Comparison of ENCODE assay signal across 16 cellular contexts in genomic region chr15:56654216-56654615, GRCh38.
DNase-seq lines count a peak whose midpoint lies in the region; ATAC-seq, FAIRE-seq and TF ChIP-seq lines count a peak whose summit lies in the region.
"Had no signal": no experiment of that assay in that cellular context is flagged by ENCODE, and none has a peak within 500 bp of the region (broad histone marks: within the 10 kb centered on the region; RNA-seq: fewer than 3 reads in every experiment).

No MANE protein-coding gene starts in this region.

- 97% methylated on average over 1 of the region's 1 CpG for WGBS in HepG2 (ENCODE audit: low lambda C conversion rate)

- FAIRE-seq in frontal cortex (lab: Jason Lieb, UNC) = peak; percentile 17
- FAIRE-seq in HepG2 (lab: Jason Lieb, UNC) = no peak
- FAIRE-seq in RCC 7860 (lab: Jason Lieb, UNC) = no peak
- FAIRE-seq: GM18507, H54, HTR-8/SVneo had no signal

- ATAC-seq in HepG2 (no peak), thoracic aorta (ENCODE audit: insufficient number of reproducible peaks, low FRiP score, low read depth) (no peak), HG03039 (IDR thresholded peaks at IDR 0.05; ENCODE audit: unreplicated experiment) (no peak)
- ATAC-seq: GM23338 had no signal

- TF ChIP-seq RAD21 in HepG2 (CRISPR knock-in tag; IDR thresholded peaks at IDR 0.05) = no peak

- no peaks in the 10 kb centered on the region for H3K79me2 ChIP-seq in HepG2 (ENCODE audit: insufficient read depth, low read length)

- H3K36me3 ChIP-seq in HepG2 (replicated peaks in 1 of 2; ENCODE audit: control insufficient read depth in 1 of 2, insufficient read depth in 2 of 2, low read length in 2 of 2) (no peaks in the 10 kb centered on the region), thoracic aorta (no peaks in the 10 kb centered on the region)

- CTCF ChIA-PET in HepG2 (lab: Yijun Ruan, JAX; ENCODE audit: low intra/inter-chr PET ratio, low total read pairs) = no interaction called here

- peaks cover 20% of the 10 kb centered on the region for H3K4me1 ChIP-seq in HepG2 (ENCODE audit: insufficient read depth, low read length)
- H3K4me1 ChIP-seq in thoracic aorta (ENCODE audit: control insufficient read depth in 1 of 2, low read depth in 2 of 2) = peaks cover 16 to 20% of the 10 kb centered on the region in 2 donors
- H3K4me1 ChIP-seq: BLaER1 had no signal

- no peaks in the 10 kb centered on the region for H4K20me1 ChIP-seq in HepG2 (ENCODE audit: insufficient read depth, low read length)
- H4K20me1 ChIP-seq: BLaER1 had no signal

- H3K27me3 ChIP-seq in HepG2 (ENCODE audit: control insufficient read depth in 1 of 2, insufficient read depth in 2 of 2, low read length in 2 of 2) = no peaks in the 10 kb centered on the region
- H3K27me3 ChIP-seq in thoracic aorta (replicated peaks; ENCODE audit: insufficient read depth) = no peaks in the 10 kb centered on the region
- H3K27me3 ChIP-seq: BLaER1 had no signal

- POLR2A ChIA-PET in HepG2 (lab: Yijun Ruan, JAX) = interaction anchor here (0.5 kb wide), 1 partner anchor 1183 kb away, joined by 4 read pairs; no protein-coding TSS in a partner anchor

- TF ChIP-seq POLR2A in HepG2 (IDR thresholded peaks at IDR 0.05; ENCODE audit: insufficient read depth in 1 of 2, low read depth in 2 of 2, low read length in 2 of 2) = no peak

- no peaks in the 10 kb centered on the region for H3K9me3 ChIP-seq in HepG2 (ENCODE audit: low read length)
- H3K9me3 ChIP-seq in thoracic aorta = no peaks in the 10 kb centered on the region
- H3K9me3 ChIP-seq: BLaER1 had no signal

- H2AFZ ChIP-seq in HepG2 (ENCODE audit: low read length) = no peak overlapping the region
- H2AFZ ChIP-seq: GM23338 had no signal

- H3K4me2 ChIP-seq in HepG2 (ENCODE audit: low read depth, low read length) = peak overlapping the region; percentile 33
- H3K4me2 ChIP-seq: BLaER1, GM23338 had no signal

- intact Hi-C loops in HepG2 (cut with micrococcal nuclease; ENCODE audit: unreplicated experiment) = no loop called here

- H3K27ac ChIP-seq in HepG2 (ENCODE audit: extremely low read length, insufficient read depth, low read length) (peak overlapping the region; percentile 48), thoracic aorta (peak overlapping the region; percentile 37 to 82)
- H3K27ac ChIP-seq: BLaER1 had no signal

- TF ChIP-seq EP300 in HepG2 (IDR thresholded peaks at IDR 0.05; ENCODE audit: low read depth in 2 of 2, low read length in 2 of 2) (no peak), HepG2 (CRISPR knock-in tag; IDR thresholded peaks at IDR 0.05; ENCODE audit: borderline replicate concordance) (no peak)

- DNase-seq in frontal cortex (ENCODE audit: low spot score in 2 of 2) (no peak), HepG2 (ENCODE audit: low spot score) (no peak), thoracic aorta (ENCODE audit: low spot score) (no peak), globus pallidus (ENCODE audit: low spot score) (no peak), RCC 7860 (ENCODE audit: low spot score) (no peak)
- DNase-seq: CD4-positive, alpha-beta memory T cell; DMS153; DMS79; GDM1; HCEC 1CT had no signal

- H3K4me3 ChIP-seq in HepG2 (replicated peaks in 1 of 3; ENCODE audit: insufficient read depth in 1 of 3, low read depth in 2 of 3, low read length in 3 of 3) (peak overlapping the region in 1 of 3 experiments; percentile 33; a peak in 1 of 6 replicates), thoracic aorta (no peak overlapping the region)
- H3K4me3 ChIP-seq: BLaER1, GM23338 had no signal

- TF ChIP-seq CTCF in HepG2 (CRISPR knock-in tag; IDR thresholded peaks at IDR 0.05) = no peak
- no peak for TF ChIP-seq CTCF in thoracic aorta (IDR thresholded peaks at IDR 0.05)

- H3K9ac ChIP-seq in HepG2 (ENCODE audit: insufficient read depth, low read depth, low read length) = no peak overlapping the region
- H3K9ac ChIP-seq: BLaER1 had no signal

- in situ Hi-C loops in HepG2 (cut with HindIII; ENCODE audit: extremely low pct_ligation_motif_present, low pct_unique_long_range_greater_than_20kb) = no loop called here

- no TSS peak for BruUV-seq in HepG2 (replicated peaks; lab: Mats Ljungman, UMichigan)

TF ChIP-seq in HepG2, 621 proteins besides CTCF, POLR2A, EP300 and RAD21:
- TF ChIP-seq ZNF136 (CRISPR knock-in tag; IDR thresholded peaks at IDR 0.05; ENCODE audit: low read depth) (no peak), THYN1 (CRISPR knock-in tag; IDR thresholded peaks at IDR 0.05; ENCODE audit: borderline replicate concordance, low read depth) (no peak), FOXA3 (CRISPR knock-in tag; IDR thresholded peaks at IDR 0.05) (0 out of 2 replicates have a peak, but pooled peaks have one; percentile 0), SAP130 (CRISPR knock-in tag; IDR thresholded peaks at IDR 0.05; ENCODE audit: low read depth) (peak; percentile 4; the same call in 1 of the 2 replicates)
TF ChIP-seq in HepG2: peak in this region for 2.
